ENCODE assay signal across 30 cellular contexts in genomic region chr1:11482904-11483479, GRCh38. TPM values are rescaled to one million over a fixed set of nuclear protein-coding genes. Genes with fewer than 3 reads are reported as not detected.
"Had no signal": no experiment of that assay in that cellular context is flagged by ENCODE, and none has a peak within 500 bp of the region (broad histone marks: within the 10 kb centered on the region; RNA-seq: fewer than 3 reads in every experiment).

No MANE protein-coding gene starts in this region.

- H3K4me3 Mint-ChIP-seq: activated CD4-positive, alpha-beta memory T cell treated with anti-CD3 and anti-CD28 coated beads, Interleukin-2, amount 10 ng/mL, durations not matched to agents 7 days and 5 days; activated CD4-positive, alpha-beta T cell treated with anti-CD3 and anti-CD28 coated beads for 36 hours; activated naive CD4-positive, alpha-beta T cell treated with anti-CD3 and anti-CD28 coated beads, Interleukin-2, amount 10 ng/mL, durations not matched to agents 7 days and 5 days; activated naive CD8-positive, alpha-beta T cell treated with anti-CD3 and anti-CD28 coated beads, Interleukin-2, amount 10 ng/mL, durations not matched to agents 7 days and 5 days; activated T-cell treated with anti-CD3 and anti-CD28 coated beads, Interleukin-2, amount 50 U/mL, for 72 hours; T-helper 17 cell had no signal

- H3K36me3 ChIP-seq: MG63, Peyer's patch, SJCRH30 had no signal

- H3K9me3 ChIP-seq: MG63, Peyer's patch, SJCRH30 had no signal

- ATAC-seq: activated CD4-positive, alpha-beta T cell treated with anti-CD3 and anti-CD28 coated beads for 36 hours; activated T-cell treated with anti-CD3 and anti-CD28 coated beads, Interleukin-2, amount 50 U/mL, for 72 hours; T-helper 17 cell had no signal

- DNase-seq: activated CD4-positive, alpha-beta memory T cell treated with anti-CD3 and anti-CD28 coated beads, Interleukin-2, amount 10 ng/mL, durations not matched to agents 7 days and 5 days; activated CD4-positive, alpha-beta T cell treated with anti-CD3 and anti-CD28 coated beads for 36 hours; activated CD4-positive, alpha-beta T cell treated with anti-CD3 and anti-CD28 coated beads, Interleukin-2, amount 50 U/mL, for 1 hour; activated CD4-positive, CD25-positive, alpha-beta regulatory T cell; activated CD8-positive, alpha-beta memory T cell treated with anti-CD3 and anti-CD28 coated beads, Interleukin-2, amount 50 U/mL, for 4 hours; activated gamma-delta T cell treated with Interleukin-2 at 50 U/mL for 16 hours; activated naive CD4-positive, alpha-beta T cell treated with anti-CD3 and anti-CD28 coated beads, Interleukin-2, amount 10 ng/mL, durations not matched to agents 7 days and 5 days; activated naive CD8-positive, alpha-beta T cell treated with anti-CD3 and anti-CD28 coated beads, Interleukin-2, amount 10 ng/mL, durations not matched to agents 7 days and 5 days; activated T-cell treated with anti-CD3 and anti-CD28 coated beads, Interleukin-2, amount 50 U/mL, for 72 hours; aorta; central memory CD4-positive, alpha-beta T cell; MG63; MV-4-11; NCI-H1092 treated with DMSO at 0.1 percent for 48 hours; NCI-H1417 treated with DMSO at 0.1 percent for 48 hours; NCI-H1694; NCI-H2029; NCI-H2107; NCI-H2171 treated with DMSO at 0.1 percent for 48 hours; NCI-H226; NCI-H510A treated with DMSO at 0.1 percent for 48 hours; NCI-H69; Peyer's patch; Right ventricle myocardium superior; T-helper 17 cell; T-helper 9 cell had no signal

- H3K9me3 Mint-ChIP-seq: activated CD4-positive, alpha-beta memory T cell treated with anti-CD3 and anti-CD28 coated beads, Interleukin-2, amount 10 ng/mL, durations not matched to agents 7 days and 5 days; activated naive CD4-positive, alpha-beta T cell treated with anti-CD3 and anti-CD28 coated beads, Interleukin-2, amount 10 ng/mL, durations not matched to agents 7 days and 5 days; activated naive CD8-positive, alpha-beta T cell treated with anti-CD3 and anti-CD28 coated beads, Interleukin-2, amount 10 ng/mL, durations not matched to agents 7 days and 5 days; activated T-cell treated with anti-CD3 and anti-CD28 coated beads, Interleukin-2, amount 50 U/mL, for 72 hours; activated T-helper 2 cell treated with anti-CD3 and anti-CD28 coated beads, Interferon-gamma antibody, Interleukin-2, Interleukin-4, amounts not matched to agents 10 μg/mL and 5 μg/mL and 100 μg/mL, durations not matched to agents 14 hours and 24 hours and 36 hours had no signal

- H3K36me3 Mint-ChIP-seq: activated naive CD4-positive, alpha-beta T cell treated with anti-CD3 and anti-CD28 coated beads, Interleukin-2, amount 10 ng/mL, durations not matched to agents 7 days and 5 days; activated naive CD8-positive, alpha-beta T cell treated with anti-CD3 and anti-CD28 coated beads, Interleukin-2, amount 10 ng/mL, durations not matched to agents 7 days and 5 days had no signal

- H3K27ac ChIP-seq: Peyer's patch, RWPE1, SJCRH30 had no signal

- H3K4me3 ChIP-seq: MG63, Peyer's patch, SJCRH30 had no signal

- H3K27ac Mint-ChIP-seq: activated CD4-positive, alpha-beta memory T cell treated with anti-CD3 and anti-CD28 coated beads, Interleukin-2, amount 10 ng/mL, durations not matched to agents 7 days and 5 days; activated CD4-positive, alpha-beta T cell treated with anti-CD3 and anti-CD28 coated beads for 36 hours; activated naive CD4-positive, alpha-beta T cell treated with anti-CD3 and anti-CD28 coated beads, Interleukin-2, amount 10 ng/mL, durations not matched to agents 7 days and 5 days; activated naive CD8-positive, alpha-beta T cell treated with anti-CD3 and anti-CD28 coated beads, Interleukin-2, amount 10 ng/mL, durations not matched to agents 7 days and 5 days; activated T-cell treated with anti-CD3 and anti-CD28 coated beads, Interleukin-2, amount 50 U/mL, for 72 hours; activated T-helper 2 cell treated with anti-CD3 and anti-CD28 coated beads, Interferon-gamma antibody, Interleukin-2, Interleukin-4, amounts not matched to agents 10 μg/mL and 5 μg/mL and 100 μg/mL, durations not matched to agents 14 hours and 24 hours and 36 hours; T-helper 17 cell had no signal

RNA-seq across cellular contexts. Expression of gene DISP3, which starts 4.0 kb away (rescaled TPM):
- total RNA-seq: bronchial epithelial cell, Right ventricle myocardium superior had no signal
- polyA plus RNA-seq: aorta had no signal
